In the genomic region with DNA sequence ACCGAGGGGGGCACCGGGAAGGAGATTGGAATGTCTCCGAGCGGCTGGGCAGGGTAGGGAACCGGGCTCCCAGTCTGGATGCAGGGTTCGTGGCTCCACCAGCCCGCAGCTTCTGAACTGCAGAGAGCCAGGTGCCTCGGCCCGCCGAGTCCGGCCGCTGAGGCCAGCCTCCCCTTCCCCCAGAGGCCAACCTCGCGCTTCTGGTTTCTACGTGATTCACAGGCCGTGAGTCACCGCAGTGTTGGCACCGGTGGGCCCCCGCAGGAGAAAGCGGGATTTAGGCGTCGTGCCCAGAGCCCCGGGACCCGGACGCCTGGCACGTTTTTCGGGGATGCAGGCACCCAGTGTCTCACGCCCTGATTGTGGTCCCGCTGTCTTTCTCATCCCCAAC, we compare ENCODE assay signal across 9 cellular contexts. TPM values are rescaled to one million over a fixed set of nuclear protein-coding genes. Genes with fewer than 3 reads are reported as not detected.
DNase-seq lines count a peak whose midpoint lies in the region; ATAC-seq and TF ChIP-seq lines count a peak whose summit lies in the region.
"Had no signal": no experiment of that assay in that cellular context is flagged by ENCODE, and none has a peak within 500 bp of the region (broad histone marks: within the 10 kb centered on the region; RNA-seq: fewer than 3 reads in every experiment).

No MANE protein-coding gene starts in this region.

- intact Hi-C loops in activated T-helper 1 cell treated with anti-CD3 and anti-CD28 coated beads, Interleukin-12 subunit alpha, Interleukin-12 subunit beta, Interleukin-2, Interleukin-4 antibody, amounts not matched to agents 30 ng/mL and 10 ng/mL and 1 ng/mL, durations not matched to agents 14 hours and 24 hours and 36 hours (cut with micrococcal nuclease), result loop anchor here (1.0 to 5.0 kb wide), 3 partner anchors 45 to 222 kb away; no protein-coding TSS in a partner anchor
- intact Hi-C loops in left ventricle myocardium inferior (cut with micrococcal nuclease), result no loop called here

- no peak for ATAC-seq in GM19395 (IDR thresholded peaks at IDR 0.05; ENCODE audit: unreplicated experiment)

- no peaks in the 10 kb centered on the region for H3K36me3 ChIP-seq in left ventricle myocardium inferior

- peaks cover 43% of the 10 kb centered on the region for H3K27me3 Mint-ChIP-seq in activated T-helper 1 cell treated with anti-CD3 and anti-CD28 coated beads, Interleukin-12 subunit alpha, Interleukin-12 subunit beta, Interleukin-2, Interleukin-4 antibody, amounts not matched to agents 30 ng/mL and 10 ng/mL and 1 ng/mL, durations not matched to agents 14 hours and 24 hours and 36 hours (ENCODE audit: insufficient read depth)

- TF ChIP-seq CTCF in AG04449 (IDR thresholded peaks at IDR 0.05; ENCODE audit: insufficient read depth, low read length, missing control alignments) (no peak), left ventricle myocardium inferior (IDR thresholded peaks at IDR 0.05; ENCODE audit: borderline replicate concordance) (no peak), GM20000 (IDR thresholded peaks at IDR 0.05; ENCODE audit: extremely low read depth, missing control alignments) (no peak)

- no peaks in the 10 kb centered on the region for H3K9me3 Mint-ChIP-seq in activated T-helper 1 cell treated with anti-CD3 and anti-CD28 coated beads, Interleukin-12 subunit alpha, Interleukin-12 subunit beta, Interleukin-2, Interleukin-4 antibody, amounts not matched to agents 30 ng/mL and 10 ng/mL and 1 ng/mL, durations not matched to agents 14 hours and 24 hours and 36 hours

- H3K9me3 ChIP-seq in left ventricle myocardium inferior (replicated peaks), result no peaks in the 10 kb centered on the region

- H3K4me3 Mint-ChIP-seq in activated T-helper 1 cell treated with anti-CD3 and anti-CD28 coated beads, Interleukin-12 subunit alpha, Interleukin-12 subunit beta, Interleukin-2, Interleukin-4 antibody, amounts not matched to agents 30 ng/mL and 10 ng/mL and 1 ng/mL, durations not matched to agents 14 hours and 24 hours and 36 hours, result peak overlapping the region; percentile 85

- POLR2A ChIA-PET in AG04449 (lab: Yijun Ruan, JAX), result interaction anchor here (2.5 kb wide), 1 partner anchor 14 kb away, joined by 8 read pairs; no protein-coding TSS in a partner anchor

- DNase-seq in AG04449 (ENCODE audit: low read depth, low spot score), result no peak
- peak; percentile 78 for DNase-seq in HPDE6-E6E7 (ENCODE audit: extremely low spot score)
- no peak for DNase-seq in activated T-helper 1 cell treated with anti-CD3 and anti-CD28 coated beads, Interleukin-12 subunit alpha, Interleukin-12 subunit beta, Interleukin-2, Interleukin-4 antibody, amounts not matched to agents 30 ng/mL and 10 ng/mL and 1 ng/mL, durations not matched to agents 14 hours and 24 hours and 36 hours (ENCODE audit: low spot score)
- DNase-seq in left ventricle myocardium inferior, result peak; percentile 29
- peak; percentile 65 for DNase-seq in retina
- DNase-seq in NCI-H345 (lab: John Stamatoyannopoulos, UW), result no peak
- DNase-seq in GM20000 (ENCODE audit: low spot score), result no peak

- H3K36me3 Mint-ChIP-seq in activated T-helper 1 cell treated with anti-CD3 and anti-CD28 coated beads, Interleukin-12 subunit alpha, Interleukin-12 subunit beta, Interleukin-2, Interleukin-4 antibody, amounts not matched to agents 30 ng/mL and 10 ng/mL and 1 ng/mL, durations not matched to agents 14 hours and 24 hours and 36 hours (ENCODE audit: low read depth), result no peaks in the 10 kb centered on the region

- H3K27me3 ChIP-seq in left ventricle myocardium inferior (ENCODE audit: low read depth), result peaks cover 69% of the 10 kb centered on the region

- CTCF ChIA-PET in AG04449 (lab: Yijun Ruan, JAX), result interaction anchor here (1.3 to 49.8 kb wide), 9 partner anchors 11 to 155 kb away, joined by 3 to 2951 read pairs (median 9); a partner anchor contains a TSS

- H3K27ac Mint-ChIP-seq in activated T-helper 1 cell treated with anti-CD3 and anti-CD28 coated beads, Interleukin-12 subunit alpha, Interleukin-12 subunit beta, Interleukin-2, Interleukin-4 antibody, amounts not matched to agents 30 ng/mL and 10 ng/mL and 1 ng/mL, durations not matched to agents 14 hours and 24 hours and 36 hours, result no peak overlapping the region

- H3K4me1 Mint-ChIP-seq in activated T-helper 1 cell treated with anti-CD3 and anti-CD28 coated beads, Interleukin-12 subunit alpha, Interleukin-12 subunit beta, Interleukin-2, Interleukin-4 antibody, amounts not matched to agents 30 ng/mL and 10 ng/mL and 1 ng/mL, durations not matched to agents 14 hours and 24 hours and 36 hours (ENCODE audit: low read depth), result peaks cover 28% of the 10 kb centered on the region

- H3K4me1 ChIP-seq in left ventricle myocardium inferior, result peaks cover 37% of the 10 kb centered on the region

- H3K4me3 ChIP-seq in AG04449 (ENCODE audit: low read depth, low read length) (peak overlapping the region; percentile 55), left ventricle myocardium inferior (peak overlapping the region; percentile 66)

- H3K27ac ChIP-seq in left ventricle myocardium inferior (replicated peaks), result no peak overlapping the region

RNA-seq across cellular contexts. Expression of a gene that starts 0.5 kb away (rescaled TPM):
- 1.4 and 1.6 TPM in 2 replicates for total RNA-seq in activated T-helper 1 cell treated with anti-CD3 and anti-CD28 coated beads, Interleukin-12 subunit alpha, Interleukin-12 subunit beta, Interleukin-2, Interleukin-4 antibody, amounts not matched to agents 30 ng/mL and 10 ng/mL and 1 ng/mL, durations not matched to agents 14 hours and 24 hours and 36 hours
- 0.60 TPM for total RNA-seq in left ventricle myocardium inferior
- total RNA-seq: dermis microvascular lymphatic vessel endothelial cell had no signal

RNA-seq across cellular contexts. Expression of a gene that starts 23.3 kb away (rescaled TPM):
- total RNA-seq in activated T-helper 1 cell treated with anti-CD3 and anti-CD28 coated beads, Interleukin-12 subunit alpha, Interleukin-12 subunit beta, Interleukin-2, Interleukin-4 antibody, amounts not matched to agents 30 ng/mL and 10 ng/mL and 1 ng/mL, durations not matched to agents 14 hours and 24 hours and 36 hours, result 31.6 and 38.9 TPM in 2 replicates
- total RNA-seq in left ventricle myocardium inferior, result 18.1 TPM

RNA-seq across cellular contexts. Expression of a gene that starts 23.6 kb away (rescaled TPM):
- 73.7 and 81.5 TPM in 2 replicates for total RNA-seq in activated T-helper 1 cell treated with anti-CD3 and anti-CD28 coated beads, Interleukin-12 subunit alpha, Interleukin-12 subunit beta, Interleukin-2, Interleukin-4 antibody, amounts not matched to agents 30 ng/mL and 10 ng/mL and 1 ng/mL, durations not matched to agents 14 hours and 24 hours and 36 hours
- 11.5 TPM for total RNA-seq in left ventricle myocardium inferior

RNA-seq across cellular contexts. Expression of a gene that starts 27.7 kb away (rescaled TPM):
- total RNA-seq in activated T-helper 1 cell treated with anti-CD3 and anti-CD28 coated beads, Interleukin-12 subunit alpha, Interleukin-12 subunit beta, Interleukin-2, Interleukin-4 antibody, amounts not matched to agents 30 ng/mL and 10 ng/mL and 1 ng/mL, durations not matched to agents 14 hours and 24 hours and 36 hours, result not detected in 2 replicates
- total RNA-seq in left ventricle myocardium inferior, result 164 TPM

RNA-seq across cellular contexts. Expression of a gene that starts 36.0 kb away (rescaled TPM):
- total RNA-seq in activated T-helper 1 cell treated with anti-CD3 and anti-CD28 coated beads, Interleukin-12 subunit alpha, Interleukin-12 subunit beta, Interleukin-2, Interleukin-4 antibody, amounts not matched to agents 30 ng/mL and 10 ng/mL and 1 ng/mL, durations not matched to agents 14 hours and 24 hours and 36 hours, result 132 and 135 TPM in 2 replicates
- total RNA-seq in left ventricle myocardium inferior, result 92.1 TPM

Comparison
In these comparisons a context has a peak if more than half of its experiments do, and no peak if none do; other contexts are left out.
1. DNase-seq: peak in HPDE6-E6E7 (single experiment), left ventricle myocardium inferior (single experiment) and retina (single experiment); none in AG04449 (single experiment), activated T-helper 1 cell treated with anti-CD3 and anti-CD28 coated beads, Interleukin-12 subunit alpha, Interleukin-12 subunit beta, Interleukin-2, Interleukin-4 antibody, amounts not matched to agents 30 ng/mL and 10 ng/mL and 1 ng/mL, durations not matched to agents 14 hours and 24 hours and 36 hours (single experiment), NCI-H345 (single experiment) and GM20000 (single experiment).